ENCODE assay signal across 1 cellular context in genomic region chr15:61141497-61142125, GRCh38.
TF ChIP-seq lines count a peak whose summit lies in the region.

No MANE protein-coding gene starts in this region.

TF ChIP-seq in H1, 55 proteins besides CTCF, POLR2A, EP300 and RAD21 (continued from another document):
- no peak for TF ChIP-seq CHD7 (IDR thresholded peaks at IDR 0.05; ENCODE audit: insufficient replicate concordance, low read length)
- TF ChIP-seq ZNF274 (IDR thresholded peaks at IDR 0.05; ENCODE audit: borderline replicate concordance, extremely low read depth, low read length), result no peak
- no peak for TF ChIP-seq BACH1 (IDR thresholded peaks at IDR 0.05; ENCODE audit: low read length)
- TF ChIP-seq SIX5 (IDR thresholded peaks at IDR 0.05; ENCODE audit: low read depth, low read length), result no peak
